9 cellular contexts compared by ENCODE assay signal in the genomic region with DNA sequence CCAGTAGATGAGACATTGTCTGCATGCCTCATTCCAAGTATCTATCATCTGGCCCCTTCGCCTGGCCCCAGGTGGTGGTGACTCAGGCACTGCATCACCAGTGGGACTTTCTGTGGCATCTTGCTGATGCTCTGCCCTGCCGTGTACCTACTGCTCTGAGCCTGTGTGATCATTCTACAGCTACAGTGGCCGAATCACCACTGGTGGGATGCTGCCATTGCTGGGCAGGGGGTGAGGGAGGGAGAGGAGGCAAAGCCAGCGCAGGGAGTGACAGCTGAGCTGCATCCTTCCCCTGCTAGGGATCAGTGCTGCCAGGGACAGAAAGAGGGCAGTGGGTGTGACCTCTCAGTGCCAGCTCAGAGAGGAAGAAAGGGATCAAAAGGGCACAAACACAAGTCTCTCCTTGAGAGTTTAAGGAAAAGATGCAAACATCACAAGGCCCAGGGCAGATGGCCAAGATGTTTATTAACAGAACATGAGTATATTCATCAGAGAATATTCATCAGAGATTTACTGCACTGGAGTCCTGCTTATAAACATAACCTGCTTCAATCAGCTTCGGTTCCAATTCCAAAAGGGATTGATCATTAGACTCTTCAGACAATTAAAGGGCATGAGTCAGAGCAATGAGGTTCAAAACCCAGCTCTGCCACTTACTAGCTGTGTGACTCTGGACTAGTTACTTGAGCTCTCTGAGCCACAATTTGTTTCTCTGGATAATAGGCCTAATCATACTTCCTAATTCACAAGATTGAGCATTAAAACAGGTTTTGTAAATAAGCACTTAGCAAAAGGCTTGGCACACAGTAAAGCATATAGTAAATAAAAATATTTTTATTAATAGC.
A peak's percentile ranks its signal among the peaks of the same experiment; 100 is the strongest.
DNase-seq lines count a peak whose midpoint lies in the region; ATAC-seq, FAIRE-seq and TF ChIP-seq lines count a peak whose summit lies in the region.
"Had no signal": no experiment of that assay in that cellular context is flagged by ENCODE, and none has a peak within 500 bp of the region (broad histone marks: within the 10 kb centered on the region; RNA-seq: fewer than 3 reads in every experiment).

No MANE protein-coding gene starts in this region.

- H3K4me2 ChIP-seq in K562 (ENCODE audit: insufficient read depth, low read length), result no peak overlapping the region

- TF ChIP-seq POLR2A in K562 (conservative IDR thresholded peaks at IDR 0.05), result no peak

- intact Hi-C loops in K562 (cut with micrococcal nuclease), result no loop called here

- BruUV-seq in K562 (replicated peaks; lab: Mats Ljungman, UMichigan), result no TSS peak

- H3K4me3 ChIP-seq in K562, result no peak overlapping the region

- peak; percentile 78 for ATAC-seq in GM18907 (IDR thresholded peaks at IDR 0.05; ENCODE audit: unreplicated experiment)
- no peak for ATAC-seq in K562
- no peak for ATAC-seq in GM19351 (IDR thresholded peaks at IDR 0.05; ENCODE audit: unreplicated experiment)

- H3K9me3 ChIP-seq in K562 (replicated peaks; ENCODE audit: control insufficient read depth, insufficient read depth, low read depth, low read length), result no peaks in the 10 kb centered on the region

- no peaks in the 10 kb centered on the region for H3K79me2 ChIP-seq in K562 (ENCODE audit: control insufficient read depth, insufficient read depth, low read length)
- H3K79me2 ChIP-seq: parathyroid adenoma had no signal

- peaks cover 11 to 12% of the 10 kb centered on the region in 2 experiments for H3K27me3 ChIP-seq in K562 (ENCODE audit: control insufficient read depth in 2 of 2, insufficient read depth in 2 of 2, low read length in 2 of 2)

- H3K36me3 ChIP-seq in K562 (ENCODE audit: control insufficient read depth, insufficient read depth, low read length), result no peaks in the 10 kb centered on the region

- TF ChIP-seq CTCF in K562 (IDR thresholded peaks at IDR 0.05 in 2 of 3, conservative IDR thresholded peaks at IDR 0.05 in 1 of 3; ENCODE audit: insufficient read depth in 2 of 3, low read depth in 1 of 3, low read length in 3 of 3), result no peak

- TF ChIP-seq RAD21 in K562 (CRISPR knock-in tag; conservative IDR thresholded peaks at IDR 0.05 in 1 of 2, IDR thresholded peaks at IDR 0.05 in 1 of 2), result no peak

- 0% methylated on average over 5 of the region's 5 CpGs for WGBS in K562 (ENCODE audit: insufficient coverage, low coverage, missing lambda C conversion rate)

- no peak for FAIRE-seq in K562 (lab: Jason Lieb, UNC)

- POLR2A ChIA-PET in K562 (lab: Yijun Ruan, JAX), result no interaction called here

- CTCF ChIA-PET in K562 (lab: Yijun Ruan, JAX; ENCODE audit: low intra/inter-chr PET ratio), result no interaction called here

- DNase-seq in SK-MEL-5 (ENCODE audit: low read depth, low spot score) (peak; percentile 19), K562 (ENCODE audit: extremely low read depth in 1 of 4, low spot score in 3 of 4) (no peak), globus pallidus (ENCODE audit: low spot score) (no peak), NCI-H2029 (lab: John Stamatoyannopoulos, UW) (no peak), GM19238 (ENCODE audit: insufficient read length, low spot score) (no peak)
- peak; percentile 68 to 79 for DNase-seq in stimulated activated CD4-positive, alpha-beta T cell treated with anti-CD3 and anti-CD28 coated beads, Interleukin-4, amount 100 ng/mL, for 4 hours

- no peak overlapping the region for H3K27ac ChIP-seq in K562 (ENCODE audit: extremely low read depth, low read depth, low read length)
- H3K27ac ChIP-seq: parathyroid adenoma had no signal

- in situ Hi-C loops in SK-MEL-5 (cut with HindIII; ENCODE audit: low pct_unique_long_range_greater_than_20kb, low sequenced_read_pairs) (no loop called here), K562 (cut with MboI) (no loop called here)

- no peaks in the 10 kb centered on the region for H3K9me1 ChIP-seq in K562 (ENCODE audit: control insufficient read depth, insufficient read depth, low read length)

- no peaks in the 10 kb centered on the region for H4K20me1 ChIP-seq in K562 (replicated peaks; ENCODE audit: control insufficient read depth, insufficient read depth, low read length)

- no peaks in the 10 kb centered on the region; a peak in 1 of 5 replicates for H3K4me1 ChIP-seq in K562 (replicated peaks in 1 of 2; ENCODE audit: control insufficient read depth in 2 of 2, insufficient read depth in 2 of 2, low read length in 2 of 2)
- H3K4me1 ChIP-seq: parathyroid adenoma had no signal

- H2AFZ ChIP-seq in K562 (ENCODE audit: low read depth, low read length), result no peak overlapping the region
- H2AFZ ChIP-seq: parathyroid adenoma had no signal

- TF ChIP-seq EP300 in K562 (IDR thresholded peaks at IDR 0.05; ENCODE audit: low read length), result no peak

- no peak overlapping the region for H3K9ac ChIP-seq in K562 (ENCODE audit: insufficient read depth in 1 of 2, low read depth in 2 of 2, low read length in 2 of 2)
- H3K9ac ChIP-seq: parathyroid adenoma had no signal

TF ChIP-seq in K562, 482 proteins besides CTCF, POLR2A, EP300 and RAD21:
- TF ChIP-seq SIRT6 (IDR thresholded peaks at IDR 0.05; ENCODE audit: low read depth, low read length) (no peak), OTX1 (CRISPR knock-in tag; IDR thresholded peaks at IDR 0.05) (no peak), ZNF436 (CRISPR knock-in tag; IDR thresholded peaks at IDR 0.05) (no peak), IFI16 (CRISPR knock-in tag; IDR thresholded peaks at IDR 0.05) (no peak), SRF (CRISPR knock-in tag; IDR thresholded peaks at IDR 0.05) (no peak), ILF3 (IDR thresholded peaks at IDR 0.05; ENCODE audit: borderline replicate concordance) (no peak), ZNF184 (CRISPR knock-in tag; IDR thresholded peaks at IDR 0.05) (no peak), LEF1 (IDR thresholded peaks at IDR 0.05) (no peak), SREBF1 (IDR thresholded peaks at IDR 0.05; ENCODE audit: borderline replicate concordance, low read depth, low read length) (no peak), SUPT5H (IDR thresholded peaks at IDR 0.05) (no peak), POLR2AphosphoS2 (IDR thresholded peaks at IDR 0.05; ENCODE audit: low read length) (no peak), ZNF76 (CRISPR knock-in tag; IDR thresholded peaks at IDR 0.05; ENCODE audit: borderline replicate concordance) (no peak), ZFP36 (IDR thresholded peaks at IDR 0.05; ENCODE audit: low read depth, low read length, partially characterized antibody) (peak; percentile 20), RBM25 (IDR thresholded peaks at IDR 0.05; ENCODE audit: low read depth, low read length, severe bottlenecking) (peak; percentile 65), HMG20B (CRISPR knock-in tag; IDR thresholded peaks at IDR 0.05) (no peak), CSDE1 (IDR thresholded peaks at IDR 0.05) (no peak)
- TF ChIP-seq, protein P1, sequence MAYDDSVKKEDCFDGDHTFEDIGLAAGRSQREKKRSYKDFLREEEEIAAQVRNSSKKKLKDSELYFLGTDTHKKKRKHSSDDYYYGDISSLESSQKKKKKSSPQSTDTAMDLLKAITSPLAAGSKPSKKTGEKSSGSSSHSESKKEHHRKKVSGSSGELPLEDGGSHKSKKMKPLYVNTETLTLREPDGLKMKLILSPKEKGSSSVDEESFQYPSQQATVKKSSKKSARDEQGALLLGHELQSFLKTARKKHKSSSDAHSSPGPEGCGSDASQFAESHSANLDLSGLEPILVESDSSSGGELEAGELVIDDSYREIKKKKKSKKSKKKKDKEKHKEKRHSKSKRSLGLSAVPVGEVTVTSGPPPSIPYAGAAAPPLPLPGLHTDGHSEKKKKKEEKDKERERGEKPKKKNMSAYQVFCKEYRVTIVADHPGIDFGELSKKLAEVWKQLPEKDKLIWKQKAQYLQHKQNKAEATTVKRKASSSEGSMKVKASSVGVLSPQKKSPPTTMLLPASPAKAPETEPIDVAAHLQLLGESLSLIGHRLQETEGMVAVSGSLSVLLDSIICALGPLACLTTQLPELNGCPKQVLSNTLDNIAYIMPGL (CRISPR knock-in tag; IDR thresholded peaks at IDR 0.05), result no peak
- TF ChIP-seq, protein P2, sequence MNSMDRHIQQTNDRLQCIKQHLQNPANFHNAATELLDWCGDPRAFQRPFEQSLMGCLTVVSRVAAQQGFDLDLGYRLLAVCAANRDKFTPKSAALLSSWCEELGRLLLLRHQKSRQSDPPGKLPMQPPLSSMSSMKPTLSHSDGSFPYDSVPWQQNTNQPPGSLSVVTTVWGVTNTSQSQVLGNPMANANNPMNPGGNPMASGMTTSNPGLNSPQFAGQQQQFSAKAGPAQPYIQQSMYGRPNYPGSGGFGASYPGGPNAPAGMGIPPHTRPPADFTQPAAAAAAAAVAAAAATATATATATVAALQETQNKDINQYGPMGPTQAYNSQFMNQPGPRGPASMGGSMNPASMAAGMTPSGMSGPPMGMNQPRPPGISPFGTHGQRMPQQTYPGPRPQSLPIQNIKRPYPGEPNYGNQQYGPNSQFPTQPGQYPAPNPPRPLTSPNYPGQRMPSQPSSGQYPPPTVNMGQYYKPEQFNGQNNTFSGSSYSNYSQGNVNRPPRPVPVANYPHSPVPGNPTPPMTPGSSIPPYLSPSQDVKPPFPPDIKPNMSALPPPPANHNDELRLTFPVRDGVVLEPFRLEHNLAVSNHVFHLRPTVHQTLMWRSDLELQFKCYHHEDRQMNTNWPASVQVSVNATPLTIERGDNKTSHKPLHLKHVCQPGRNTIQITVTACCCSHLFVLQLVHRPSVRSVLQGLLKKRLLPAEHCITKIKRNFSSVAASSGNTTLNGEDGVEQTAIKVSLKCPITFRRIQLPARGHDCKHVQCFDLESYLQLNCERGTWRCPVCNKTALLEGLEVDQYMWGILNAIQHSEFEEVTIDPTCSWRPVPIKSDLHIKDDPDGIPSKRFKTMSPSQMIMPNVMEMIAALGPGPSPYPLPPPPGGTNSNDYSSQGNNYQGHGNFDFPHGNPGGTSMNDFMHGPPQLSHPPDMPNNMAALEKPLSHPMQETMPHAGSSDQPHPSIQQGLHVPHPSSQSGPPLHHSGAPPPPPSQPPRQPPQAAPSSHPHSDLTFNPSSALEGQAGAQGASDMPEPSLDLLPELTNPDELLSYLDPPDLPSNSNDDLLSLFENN (IDR thresholded peaks at IDR 0.05; ENCODE audit: low read depth in 2 of 2, low read length in 2 of 2), result no peak

Comparison
In these comparisons a context has a peak if more than half of its experiments do, and no peak if none do; other contexts are left out.
1. DNase-seq: peak in SK-MEL-5 (single experiment) and stimulated activated CD4-positive, alpha-beta T cell treated with anti-CD3 and anti-CD28 coated beads, Interleukin-4, amount 100 ng/mL, for 4 hours (2 of 2); none in K562 (0 of 4), globus pallidus (single experiment), NCI-H2029 (single experiment) and GM19238 (single experiment).